8 cellular contexts compared by ENCODE assay signal in the genomic region with DNA sequence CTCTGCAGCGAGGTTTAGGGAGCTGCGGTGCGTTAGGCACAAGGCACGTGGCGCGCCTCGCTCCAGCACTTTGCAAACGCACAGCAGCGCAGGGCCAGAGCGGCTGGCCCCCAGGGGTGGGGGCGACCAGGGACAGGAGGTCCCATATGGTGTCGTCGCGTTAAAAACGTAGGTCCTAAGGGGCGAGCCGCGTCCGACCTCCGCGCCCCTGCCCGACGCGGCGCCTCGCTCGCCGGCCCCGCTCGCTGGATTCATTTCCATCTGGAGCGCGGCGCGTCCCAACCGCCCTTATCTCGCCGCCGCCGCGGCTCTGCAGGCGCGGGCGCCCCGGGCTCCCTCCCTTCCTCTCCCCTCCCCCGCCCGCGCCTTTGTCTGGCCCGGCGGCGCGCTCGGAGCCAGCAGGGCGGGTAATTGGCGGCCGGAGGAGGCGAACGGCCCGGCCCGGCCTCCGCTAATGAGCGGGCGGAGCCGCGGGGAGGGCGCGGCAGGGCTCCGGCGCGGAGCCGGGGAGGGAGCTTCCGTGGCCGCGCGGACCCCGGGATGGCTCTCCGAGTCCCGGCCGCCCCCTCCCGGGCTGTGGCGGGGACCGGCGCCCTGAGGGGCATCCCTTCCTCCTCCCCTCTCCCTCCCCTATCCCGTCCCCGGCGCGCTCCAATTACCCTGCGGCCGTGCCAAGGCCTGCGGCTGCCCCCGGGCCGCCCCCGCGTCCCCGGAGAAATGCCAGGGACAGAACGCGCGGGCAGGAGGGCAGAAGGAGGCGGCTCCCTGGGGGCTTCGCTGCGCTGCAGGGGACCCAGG.
DNase-seq lines count a peak whose midpoint lies in the region; ATAC-seq and TF ChIP-seq lines count a peak whose summit lies in the region.

No MANE protein-coding gene starts in this region.

- no peaks in the 10 kb centered on the region for H3K9me2 ChIP-seq in SK-N-SH

- peak overlapping the region; percentile 69 for H3K4me2 ChIP-seq in SK-N-SH

- H3K9ac ChIP-seq in SK-N-SH (peak overlapping the region; percentile 28; the same call in 1 of the 2 replicates), colonic mucosa (ENCODE audit: low read depth in 2 of 2, low read length in 2 of 2) (peak overlapping the region in 1 of 2 donors; percentile 24)

- peak; percentile 10; the same call in 1 of the 2 replicates for TF ChIP-seq RAD21 in SK-N-SH (IDR thresholded peaks at IDR 0.05; ENCODE audit: low read length)

- no peaks in the 10 kb centered on the region for H3F3A ChIP-seq in SK-N-SH (replicated peaks; ENCODE audit: insufficient read depth)

- DNase-seq in AG08395 (ENCODE audit: low spot score) (peak; percentile 50), HEK293T (ENCODE audit: extremely low spot score) (peak; percentile 61), SK-N-SH (peak; percentile 89), colonic mucosa (peak; percentile 65), left colon (peak; percentile 49 to 71), SW 1271 (lab: John Stamatoyannopoulos, UW) (no peak), HuH-7 (ENCODE audit: low spot score) (no peak)
- peak in 2 of 3 experiments; percentile 2 to 19 for DNase-seq in stimulated activated CD4-positive, alpha-beta T cell treated with anti-CD3 and anti-CD28 coated beads, TNF-alpha, amount 100 ng/mL, for 24 hours (ENCODE audit: low read depth in 3 of 3)

- H3K36me3 ChIP-seq in SK-N-SH (replicated peaks in 1 of 2; ENCODE audit: control insufficient read depth in 1 of 2, insufficient read depth in 2 of 2, low read length in 1 of 2): no peaks in the 10 kb centered on the region
- no peaks in the 10 kb centered on the region for H3K36me3 ChIP-seq in colonic mucosa

- intact Hi-C loops in colonic mucosa (cut with DNase I) (no loop called here), left colon (cut with DNase I, micrococcal nuclease) (no loop called here)

- H2AFZ ChIP-seq in SK-N-SH (ENCODE audit: low read depth): peak overlapping the region; percentile 59; the same call in 1 of the 2 replicates

- ATAC-seq in left colon: peak; percentile 89

- H3K79me2 ChIP-seq in SK-N-SH (ENCODE audit: insufficient read depth): no peaks in the 10 kb centered on the region

- H4K20me1 ChIP-seq in SK-N-SH (ENCODE audit: insufficient read depth): no peaks in the 10 kb centered on the region

- TF ChIP-seq EP300 in SK-N-SH (IDR thresholded peaks at IDR 0.05; ENCODE audit: borderline replicate concordance in 1 of 2, low read depth in 1 of 2, low read length in 1 of 2): no peak

- H3K4me3 ChIP-seq in SK-N-SH (ENCODE audit: low read depth in 2 of 2, low read length in 1 of 2) (peak overlapping the region; percentile 16 to 46; a peak in 3 of 4 replicates), colonic mucosa (peak overlapping the region; percentile 23)

- H3K27ac ChIP-seq in SK-N-SH (ENCODE audit: low read depth in 2 of 2, low read length in 1 of 2) (peak overlapping the region in 1 of 2 experiments; percentile 93; a peak in 2 of 4 replicates), colonic mucosa (no peak overlapping the region)

- WGBS in SK-N-SH (ENCODE audit: low lambda C conversion rate): 0% methylated on average over 2 of the region's 100 CpGs

- TF ChIP-seq CTCF in SK-N-SH (IDR thresholded peaks at IDR 0.05) (no peak), colonic mucosa (IDR thresholded peaks at IDR 0.05) (no peak)

- POLR2A ChIA-PET in HEK293T (lab: Yijun Ruan, JAX): interaction anchor here (1.1 to 3.2 kb wide), 4 partner anchors 10 to 410 kb away, joined by 3 to 13 read pairs (median 4); no protein-coding TSS in a partner anchor
- POLR2A ChIA-PET in SK-N-SH (lab: Yijun Ruan, JAX): interaction anchor here (0.6 to 2.4 kb wide), 7 partner anchors 10 to 885 kb away, joined by 3 to 12 read pairs (median 4); no protein-coding TSS in a partner anchor

- H3K27me3 ChIP-seq in SK-N-SH (ENCODE audit: insufficient read depth): peaks cover 5% of the 10 kb centered on the region; the same call in 1 of the 2 replicates
- no peaks in the 10 kb centered on the region for H3K27me3 ChIP-seq in colonic mucosa

- H3K4me1 ChIP-seq in SK-N-SH (ENCODE audit: control insufficient read depth in 1 of 2, insufficient read depth in 2 of 2, low read depth in 1 of 2, low read length in 1 of 2): peaks cover 0 to 20% of the 10 kb centered on the region in 2 experiments; a peak in 2 of 4 replicates
- no peaks in the 10 kb centered on the region for H3K4me1 ChIP-seq in colonic mucosa

- H3K9me3 ChIP-seq in SK-N-SH (no peaks in the 10 kb centered on the region), colonic mucosa (no peaks in the 10 kb centered on the region)

- CTCF ChIA-PET in HEK293T (lab: Yijun Ruan, JAX): interaction anchor here (0.6 kb wide), 2 partner anchors 196 to 776 kb away, joined by 3 read pairs; no protein-coding TSS in a partner anchor
- CTCF ChIA-PET in SK-N-SH (lab: Yijun Ruan, JAX): interaction anchor here (0.5 to 1.2 kb wide), 6 partner anchors 9 to 528 kb away, joined by 3 to 4 read pairs (median 3); no protein-coding TSS in a partner anchor

TF ChIP-seq in HEK293T, 16 proteins besides CTCF, POLR2A, EP300 and RAD21:
- TF ChIP-seq HDGF (IDR thresholded peaks at IDR 0.05; ENCODE audit: borderline replicate concordance) (no peak), ZNF384 (IDR thresholded peaks at IDR 0.05) (no peak), TARDBP (IDR thresholded peaks at IDR 0.05) (no peak), L3MBTL2 (conservative IDR thresholded peaks at IDR 0.05) (peak; percentile 93), NFRKB (IDR thresholded peaks at IDR 0.05) (no peak)
- TF ChIP-seq, protein P1, sequence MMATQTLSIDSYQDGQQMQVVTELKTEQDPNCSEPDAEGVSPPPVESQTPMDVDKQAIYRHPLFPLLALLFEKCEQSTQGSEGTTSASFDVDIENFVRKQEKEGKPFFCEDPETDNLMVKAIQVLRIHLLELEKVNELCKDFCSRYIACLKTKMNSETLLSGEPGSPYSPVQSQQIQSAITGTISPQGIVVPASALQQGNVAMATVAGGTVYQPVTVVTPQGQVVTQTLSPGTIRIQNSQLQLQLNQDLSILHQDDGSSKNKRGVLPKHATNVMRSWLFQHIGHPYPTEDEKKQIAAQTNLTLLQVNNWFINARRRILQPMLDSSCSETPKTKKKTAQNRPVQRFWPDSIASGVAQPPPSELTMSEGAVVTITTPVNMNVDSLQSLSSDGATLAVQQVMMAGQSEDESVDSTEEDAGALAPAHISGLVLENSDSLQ (IDR thresholded peaks at IDR 0.05): no peak

TF ChIP-seq in SK-N-SH, 30 proteins besides CTCF, POLR2A, EP300 and RAD21:
- TF ChIP-seq CHD2 (IDR thresholded peaks at IDR 0.05; ENCODE audit: low read length, partially characterized antibody) (peak; percentile 29), GATA2 (CRISPR knock-in tag; IDR thresholded peaks at IDR 0.05) (0 out of 2 replicates have a peak, but pooled peaks have one; percentile 20)
- TF ChIP-seq, protein P2, sequence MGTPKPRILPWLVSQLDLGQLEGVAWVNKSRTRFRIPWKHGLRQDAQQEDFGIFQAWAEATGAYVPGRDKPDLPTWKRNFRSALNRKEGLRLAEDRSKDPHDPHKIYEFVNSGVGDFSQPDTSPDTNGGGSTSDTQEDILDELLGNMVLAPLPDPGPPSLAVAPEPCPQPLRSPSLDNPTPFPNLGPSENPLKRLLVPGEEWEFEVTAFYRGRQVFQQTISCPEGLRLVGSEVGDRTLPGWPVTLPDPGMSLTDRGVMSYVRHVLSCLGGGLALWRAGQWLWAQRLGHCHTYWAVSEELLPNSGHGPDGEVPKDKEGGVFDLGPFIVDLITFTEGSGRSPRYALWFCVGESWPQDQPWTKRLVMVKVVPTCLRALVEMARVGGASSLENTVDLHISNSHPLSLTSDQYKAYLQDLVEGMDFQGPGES (IDR thresholded peaks at IDR 0.05; ENCODE audit: low read depth, low read length): no peak

Comparison
In these comparisons a context has a peak if more than half of its experiments do, and no peak if none do; other contexts are left out.
1. DNase-seq: peak in AG08395 (single experiment), HEK293T (single experiment), SK-N-SH (single experiment), colonic mucosa (single experiment), left colon (2 of 2) and stimulated activated CD4-positive, alpha-beta T cell treated with anti-CD3 and anti-CD28 coated beads, TNF-alpha, amount 100 ng/mL, for 24 hours (2 of 3); none in SW 1271 (0 of 2) and HuH-7 (single experiment).